ENCODE assay signal across 4 cellular contexts in the genomic region with DNA sequence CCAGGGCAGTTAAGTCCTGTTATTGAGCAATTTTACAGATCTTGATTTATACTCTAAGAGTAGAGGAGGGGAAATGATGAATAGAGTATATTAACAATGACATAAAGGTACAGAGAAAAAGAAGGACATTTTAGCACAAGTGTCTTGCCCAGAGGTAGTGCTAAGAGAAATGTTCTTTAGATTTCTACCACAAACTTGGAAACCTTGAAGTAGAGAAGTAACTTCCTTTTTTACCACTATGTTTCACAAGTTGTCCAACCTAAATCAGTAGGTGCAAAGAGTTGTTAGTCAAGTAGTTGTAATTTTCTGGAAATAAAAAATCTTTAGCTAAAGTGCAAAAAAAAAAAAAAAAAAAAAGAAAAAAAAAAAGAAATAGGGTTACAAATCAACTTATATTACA. TPM values are rescaled to one million over a fixed set of nuclear protein-coding genes. Genes with fewer than 3 reads are reported as not detected.
"Had no signal": no experiment of that assay in that cellular context is flagged by ENCODE, and none has a peak within 500 bp of the region (broad histone marks: within the 10 kb centered on the region; RNA-seq: fewer than 3 reads in every experiment).

No MANE protein-coding gene starts in this region.

RNA-seq across cellular contexts. Expression of a gene that starts 19.7 kb away (rescaled TPM):
- polyA plus RNA-seq: neural cell, urinary bladder had no signal

RNA-seq across cellular contexts. Expression of a gene that starts 21.6 kb away (rescaled TPM):
- polyA plus RNA-seq: liver, neural cell, pancreas, urinary bladder had no signal

RNA-seq across cellular contexts. Expression of a gene that starts 41.9 kb away (rescaled TPM):
- polyA plus RNA-seq: neural cell, urinary bladder had no signal
